Comparison of ENCODE assay signal across 9 cellular contexts in genomic region chr22:50314455-50315288, GRCh38. TPM values are rescaled to one million over a fixed set of nuclear protein-coding genes. Genes with fewer than 3 reads are reported as not detected.
DNase-seq lines count a peak whose midpoint lies in the region; ATAC-seq and TF ChIP-seq lines count a peak whose summit lies in the region.
"Had no signal": no experiment of that assay in that cellular context is flagged by ENCODE, and none has a peak within 500 bp of the region (broad histone marks: within the 10 kb centered on the region; RNA-seq: fewer than 3 reads in every experiment).

No MANE protein-coding gene starts in this region.

- 37% methylated on average over 11 of the region's 33 CpGs for WGBS in suprapubic skin

- peaks cover 10% of the 10 kb centered on the region for H3K4me1 Mint-ChIP-seq in activated T-helper 17 cell treated with anti-CD3 and anti-CD28 coated beads, Interleukin-2, amount 50 U/mL, for 72 hours

- H3K4me3 ChIP-seq in mononuclear cell (ENCODE audit: low read length) (peak overlapping the region; percentile 21), suprapubic skin (peak overlapping the region; percentile 17)

- H3K9me3 ChIP-seq in mononuclear cell (ENCODE audit: low read depth, low read length) (no peaks in the 10 kb centered on the region), suprapubic skin (no peaks in the 10 kb centered on the region)

- peaks cover 23% of the 10 kb centered on the region for H3K4me1 ChIP-seq in mononuclear cell (ENCODE audit: insufficient read depth, low read length)
- peaks cover 12% of the 10 kb centered on the region for H3K4me1 ChIP-seq in suprapubic skin

- TF ChIP-seq POLR2A in suprapubic skin (IDR thresholded peaks at IDR 0.05) = no peak

- peak overlapping the region; percentile 83 for H3K4me3 Mint-ChIP-seq in activated T-helper 17 cell treated with anti-CD3 and anti-CD28 coated beads, Interleukin-2, amount 50 U/mL, for 72 hours

- H3K27me3 ChIP-seq in mononuclear cell (ENCODE audit: insufficient read depth, low read length) (no peaks in the 10 kb centered on the region), suprapubic skin (no peaks in the 10 kb centered on the region)

- no peaks in the 10 kb centered on the region for H3K9me3 Mint-ChIP-seq in activated T-helper 17 cell treated with anti-CD3 and anti-CD28 coated beads, Interleukin-2, amount 50 U/mL, for 72 hours

- H3K36me3 ChIP-seq in suprapubic skin = no peaks in the 10 kb centered on the region

- TF ChIP-seq CTCF in suprapubic skin (IDR thresholded peaks at IDR 0.05) = no peak

- no peaks in the 10 kb centered on the region for H3K36me3 Mint-ChIP-seq in activated T-helper 17 cell treated with anti-CD3 and anti-CD28 coated beads, Interleukin-2, amount 50 U/mL, for 72 hours (ENCODE audit: low read depth)

- DNase-seq in OCI-M1 (lab: John Stamatoyannopoulos, UW) (peak; percentile 64), suprapubic skin (ENCODE audit: low spot score in 2 of 2) (peak in 1 of 2 donors; percentile 74), COR-L47 (lab: John Stamatoyannopoulos, UW) (no peak), anterior cingulate cortex (lab: John Stamatoyannopoulos, UW) (no peak)

- ATAC-seq in GM18502 (IDR thresholded peaks at IDR 0.05; ENCODE audit: poor library complexity, unreplicated experiment) (peak; percentile 73), HG02759 (IDR thresholded peaks at IDR 0.05; ENCODE audit: unreplicated experiment) (peak; percentile 77)
- ATAC-seq in activated T-helper 17 cell treated with anti-CD3 and anti-CD28 coated beads, Interleukin-2, amount 50 U/mL, for 72 hours (replicated peaks) = peak; percentile 97

- H3K27ac Mint-ChIP-seq in activated T-helper 17 cell treated with anti-CD3 and anti-CD28 coated beads, Interleukin-2, amount 50 U/mL, for 72 hours = peak overlapping the region; percentile 91

- no peak overlapping the region for H3K27ac ChIP-seq in suprapubic skin
- H3K27ac ChIP-seq: VCaP had no signal

- no peaks in the 10 kb centered on the region for H3K27me3 Mint-ChIP-seq in activated T-helper 17 cell treated with anti-CD3 and anti-CD28 coated beads, Interleukin-2, amount 50 U/mL, for 72 hours

- TF ChIP-seq EP300 in suprapubic skin (IDR thresholded peaks at IDR 0.05) = no peak

RNA-seq across cellular contexts. Expression of gene PLXNB2, which starts 7.2 kb away (rescaled TPM):
- total RNA-seq in activated T-helper 17 cell treated with anti-CD3 and anti-CD28 coated beads, Interleukin-2, amount 50 U/mL, for 72 hours = 10 to 100 TPM; 29.1 to 30.4 TPM
- total RNA-seq in mononuclear cell = 66.0 TPM
- 100 to 1,000 TPM; 117 to 231 (median 192) TPM for total RNA-seq in suprapubic skin

RNA-seq across cellular contexts. Expression of gene DENND6B, which starts 12.1 kb away (rescaled TPM):
- total RNA-seq in activated T-helper 17 cell treated with anti-CD3 and anti-CD28 coated beads, Interleukin-2, amount 50 U/mL, for 72 hours = 1 to 10 TPM; 3.2 to 6.5 TPM
- 1.0 TPM for total RNA-seq in mononuclear cell
- total RNA-seq in suprapubic skin = 1 to 10 TPM; 3.3 to 5.4 (median 3.4) TPM

RNA-seq across cellular contexts. Expression of gene PPP6R2, which starts 28.5 kb away (rescaled TPM):
- 10 to 100 TPM; 45.6 to 46.6 TPM for total RNA-seq in activated T-helper 17 cell treated with anti-CD3 and anti-CD28 coated beads, Interleukin-2, amount 50 U/mL, for 72 hours
- total RNA-seq in mononuclear cell (27.5 TPM), suprapubic skin (10 to 100 TPM; 46.7 to 70.3 (median 64.6) TPM)

RNA-seq across cellular contexts. Expression of gene MAPK11, which starts 44.5 kb away (rescaled TPM):
- 10 to 100 TPM; 20.9 to 21.7 TPM for total RNA-seq in activated T-helper 17 cell treated with anti-CD3 and anti-CD28 coated beads, Interleukin-2, amount 50 U/mL, for 72 hours
- total RNA-seq in mononuclear cell (1.3 TPM), suprapubic skin (1 to 10 TPM; 3.8 to 5.8 (median 4.5) TPM)

RNA-seq across cellular contexts. Expression of gene MAPK12, which starts 53.2 kb away (rescaled TPM):
- total RNA-seq in activated T-helper 17 cell treated with anti-CD3 and anti-CD28 coated beads, Interleukin-2, amount 50 U/mL, for 72 hours = 10 to 100 TPM in 1 of 2 donors, 1 to 10 TPM in 1; 5.0 to 14.8 TPM
- 0.73 TPM for total RNA-seq in mononuclear cell
- 1 to 10 TPM; 1.3 to 5.7 (median 3.3) TPM for total RNA-seq in suprapubic skin
